In genomic region chr13:103277099-103277498, GRCh38 we compare ENCODE assay signal across 11 cellular contexts.
DNase-seq lines count a peak whose midpoint lies in the region; ATAC-seq and TF ChIP-seq lines count a peak whose summit lies in the region.
"Had no signal": no experiment of that assay in that cellular context is flagged by ENCODE, and none has a peak within 500 bp of the region (broad histone marks: within the 10 kb centered on the region; RNA-seq: fewer than 3 reads in every experiment).

No MANE protein-coding gene starts in this region.

- no peak for TF ChIP-seq CTCF in Calu3 (IDR thresholded peaks at IDR 0.05; ENCODE audit: unreplicated experiment)

- peak; percentile 90 for ATAC-seq in GM19035 (IDR thresholded peaks at IDR 0.05; ENCODE audit: unreplicated experiment)
- peak; percentile 91 for ATAC-seq in GM21825 (IDR thresholded peaks at IDR 0.05; ENCODE audit: unreplicated experiment)
- ATAC-seq in HG03159 (IDR thresholded peaks at IDR 0.05; ENCODE audit: unreplicated experiment), result peak; percentile 97
- ATAC-seq in stimulated activated naive B cell treated with anti-CD40 and anti-IgM and Interleukin-4, amounts not matched to agents 10 μg/mL and 1 μg/mL and 100 μg/mL, for 72 hours (replicated peaks), result peak; percentile 54 to 59
- no peak for ATAC-seq in Right ventricle myocardium inferior
- ATAC-seq: activated CD4-positive, CD25-positive, alpha-beta regulatory T cell treated with anti-CD3 and anti-CD28 coated beads, Interleukin-2, amount 50 U/mL, for 24 hours had no signal

- DNase-seq in stimulated activated naive B cell treated with anti-CD40 and anti-IgM and Interleukin-4, amounts not matched to agents 10 μg/mL and 1 μg/mL and 100 μg/mL, for 72 hours, result no peak
- DNase-seq in GDM1 (lab: John Stamatoyannopoulos, UW) (no peak), Calu3 (no peak), Right ventricle myocardium inferior (ENCODE audit: missing footprints) (no peak)
- DNase-seq: NCI-H510A, nucleus accumbens, stomach had no signal

- H3K4me1 Mint-ChIP-seq in stimulated activated naive B cell treated with anti-CD40 and anti-IgM and Interleukin-4, amounts not matched to agents 10 μg/mL and 1 μg/mL and 100 μg/mL, for 72 hours, result peaks cover 0 to 7% of the 10 kb centered on the region in 2 donors
- no peaks in the 10 kb centered on the region for H3K4me1 Mint-ChIP-seq in Calu3 (ENCODE audit: low read depth, unreplicated experiment)

- H3K27me3 Mint-ChIP-seq in stimulated activated naive B cell treated with anti-CD40 and anti-IgM and Interleukin-4, amounts not matched to agents 10 μg/mL and 1 μg/mL and 100 μg/mL, for 72 hours, result no peaks in the 10 kb centered on the region
- no peaks in the 10 kb centered on the region for H3K27me3 Mint-ChIP-seq in Calu3 (ENCODE audit: unreplicated experiment)

- H3K4me3 Mint-ChIP-seq in stimulated activated naive B cell treated with anti-CD40 and anti-IgM and Interleukin-4, amounts not matched to agents 10 μg/mL and 1 μg/mL and 100 μg/mL, for 72 hours, result no peak overlapping the region
- no peak overlapping the region for H3K4me3 Mint-ChIP-seq in Calu3 (ENCODE audit: low read depth, unreplicated experiment)

- CTCF ChIA-PET in Calu3 (lab: Charles Lee), result no interaction called here

- no peaks in the 10 kb centered on the region for H3K9me3 Mint-ChIP-seq in stimulated activated naive B cell treated with anti-CD40 and anti-IgM and Interleukin-4, amounts not matched to agents 10 μg/mL and 1 μg/mL and 100 μg/mL, for 72 hours
- H3K9me3 Mint-ChIP-seq in Calu3 (ENCODE audit: low read depth, unreplicated experiment), result peaks cover 2% of the 10 kb centered on the region

- no TSS peak for BruUV-seq in Calu3 (replicated peaks; lab: Mats Ljungman, UMichigan)

- no peak overlapping the region for H3K27ac Mint-ChIP-seq in stimulated activated naive B cell treated with anti-CD40 and anti-IgM and Interleukin-4, amounts not matched to agents 10 μg/mL and 1 μg/mL and 100 μg/mL, for 72 hours
- no peak overlapping the region for H3K27ac Mint-ChIP-seq in Calu3 (ENCODE audit: unreplicated experiment)

- no peaks in the 10 kb centered on the region for H3K36me3 Mint-ChIP-seq in stimulated activated naive B cell treated with anti-CD40 and anti-IgM and Interleukin-4, amounts not matched to agents 10 μg/mL and 1 μg/mL and 100 μg/mL, for 72 hours
- no peaks in the 10 kb centered on the region for H3K36me3 Mint-ChIP-seq in Calu3 (ENCODE audit: insufficient read depth, unreplicated experiment)

- intact Hi-C loops in Calu3 (cut with micrococcal nuclease; ENCODE audit: unreplicated experiment) (no loop called here), Right ventricle myocardium inferior (cut with DNase I) (no loop called here)
